Comparison of ENCODE assay signal across 8 cellular contexts in the genomic region with DNA sequence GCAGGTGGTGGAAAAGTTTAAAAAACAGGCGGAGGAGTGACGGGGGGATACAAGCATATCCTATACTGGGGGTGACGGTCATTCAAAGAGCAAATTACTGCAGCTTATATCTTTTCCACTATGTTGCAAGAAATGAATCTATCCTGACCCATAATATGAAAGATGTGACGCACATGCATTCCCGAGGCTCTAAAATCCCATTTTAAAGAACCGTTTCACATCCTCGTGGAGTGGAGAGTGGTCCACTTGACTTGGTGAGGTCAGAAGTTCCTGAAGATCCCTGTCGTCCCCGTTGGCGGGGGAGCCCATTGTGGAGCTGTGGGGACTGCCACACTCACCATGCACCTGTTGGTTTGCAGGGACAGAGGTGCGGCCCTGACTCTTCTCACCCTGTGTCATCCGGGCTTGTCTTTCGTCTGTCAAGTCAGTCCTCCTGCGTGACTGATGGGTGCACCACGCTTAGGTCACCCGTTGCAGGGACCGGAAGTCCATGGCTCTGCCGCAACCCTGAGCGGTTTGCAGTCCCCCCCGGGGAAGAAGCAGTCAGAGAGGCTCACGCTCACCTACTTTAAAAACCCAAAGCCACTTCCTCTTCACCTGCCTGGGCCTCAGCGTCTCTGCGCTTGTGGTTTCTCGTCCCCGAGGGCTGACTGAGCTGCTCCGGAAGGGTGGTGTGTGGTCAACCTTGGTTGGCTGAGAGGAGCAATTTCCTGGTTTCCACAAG. TPM values are rescaled to one million over a fixed set of nuclear protein-coding genes. Genes with fewer than 3 reads are reported as not detected.
A peak's percentile ranks its signal among the peaks of the same experiment; 100 is the strongest.
DNase-seq lines count a peak whose midpoint lies in the region; ATAC-seq and TF ChIP-seq lines count a peak whose summit lies in the region.

No MANE protein-coding gene starts in this region.

- H3K4me1 ChIP-seq in mononuclear cell (ENCODE audit: insufficient read depth, low read length) (peaks cover 91% of the 10 kb centered on the region), mesenchymal stem cell (ENCODE audit: control insufficient read depth, insufficient read depth, low read depth, low read length) (peaks cover 27% of the 10 kb centered on the region)

- no peak overlapping the region for H2BK120ac ChIP-seq in mesenchymal stem cell (ENCODE audit: low read depth, low read length)

- no peak overlapping the region for H4K91ac ChIP-seq in mesenchymal stem cell (ENCODE audit: low read length)

- H3K27me3 ChIP-seq in mononuclear cell (ENCODE audit: insufficient read depth, low read length) (no peaks in the 10 kb centered on the region), mesenchymal stem cell (ENCODE audit: control insufficient read depth in 1 of 2, insufficient read depth in 1 of 2, low read length in 2 of 2) (no peaks in the 10 kb centered on the region)

- ATAC-seq in GM18517 (IDR thresholded peaks at IDR 0.05; ENCODE audit: unreplicated experiment), result peak; percentile 65
- ATAC-seq in HG02885 (IDR thresholded peaks at IDR 0.05; ENCODE audit: poor library complexity, unreplicated experiment), result peak; percentile 62
- ATAC-seq in stimulated activated naive CD8-positive, alpha-beta T cell treated with anti-CD3 and anti-CD28 coated beads, Interleukin-15, Interleukin-2, amounts not matched to agents 100 U/mL and 50 U/mL, for 24 hours, result peak; percentile 50
- no peak for ATAC-seq in SK-N-SH treated with all-trans-retinoic acid at 6 μM for 48 hours

- H3K4ac ChIP-seq in mesenchymal stem cell (ENCODE audit: low read depth in 1 of 2, low read length in 2 of 2), result no peak overlapping the region

- H2AK5ac ChIP-seq in mesenchymal stem cell (ENCODE audit: low read length, severe bottlenecking), result no peak overlapping the region

- H3K4me3 ChIP-seq in mononuclear cell (ENCODE audit: low read length) (peak overlapping the region; percentile 39), mesenchymal stem cell (ENCODE audit: insufficient read depth in 1 of 2, low read depth in 1 of 2, low read length in 2 of 2) (no peak overlapping the region)

- peaks cover 18 to 21% of the 10 kb centered on the region in 2 experiments for H3K36me3 ChIP-seq in mesenchymal stem cell (ENCODE audit: control insufficient read depth in 1 of 2, insufficient read depth in 2 of 2, low read depth in 1 of 2, low read length in 2 of 2)

- no peak overlapping the region for H3K23ac ChIP-seq in mesenchymal stem cell (ENCODE audit: low read length in 2 of 2)

- DNase-seq in RPMI7951 (ENCODE audit: low read depth), result peak; percentile 47
- peak; percentile 91 for DNase-seq in activated effector memory CD4-positive, alpha-beta T cell treated with Interleukin-2 at 50 U/mL for 16 hours
- peak; percentile 92 for DNase-seq in stimulated activated naive CD8-positive, alpha-beta T cell treated with anti-CD3 and anti-CD28 coated beads, Interleukin-15, Interleukin-2, amounts not matched to agents 100 U/mL and 50 U/mL, for 24 hours
- no peak for DNase-seq in mesenchymal stem cell

- H4K8ac ChIP-seq in mesenchymal stem cell (ENCODE audit: low read length), result no peak overlapping the region

- no peak overlapping the region for H3K9ac ChIP-seq in mesenchymal stem cell (ENCODE audit: low read length)

- no peak overlapping the region for H2AFZ ChIP-seq in mesenchymal stem cell (ENCODE audit: low read depth, low read length)

- no peak overlapping the region for H3K4me2 ChIP-seq in mesenchymal stem cell (ENCODE audit: low read length, poor library complexity, severe bottlenecking)

- H3K18ac ChIP-seq in mesenchymal stem cell (ENCODE audit: low read depth in 1 of 2, low read length in 2 of 2), result no peak overlapping the region

- no peak overlapping the region for H3K27ac ChIP-seq in mesenchymal stem cell (ENCODE audit: low read length, poor library complexity, severe bottlenecking)

- WGBS in mesenchymal stem cell, result 95% methylated on average over 24 of the region's 26 CpGs

- H3K79me1 ChIP-seq in mesenchymal stem cell (replicated peaks; ENCODE audit: low read length, poor library complexity, severe bottlenecking), result no peaks in the 10 kb centered on the region

- H3K9me3 ChIP-seq in mononuclear cell (ENCODE audit: low read depth, low read length) (no peaks in the 10 kb centered on the region), mesenchymal stem cell (ENCODE audit: control insufficient read depth, low read length) (no peaks in the 10 kb centered on the region)

- H3K14ac ChIP-seq in mesenchymal stem cell (ENCODE audit: low read length in 2 of 2), result no peak overlapping the region

- H2BK12ac ChIP-seq in mesenchymal stem cell (ENCODE audit: low read length in 2 of 2), result no peak overlapping the region

- H2BK5ac ChIP-seq in mesenchymal stem cell (ENCODE audit: low read depth, low read length, poor library complexity, severe bottlenecking), result no peak overlapping the region

- no peak overlapping the region for H2BK15ac ChIP-seq in mesenchymal stem cell (ENCODE audit: low read depth, poor library complexity, severe bottlenecking)

TF ChIP-seq in SK-N-SH treated with all-trans-retinoic acid at 6 μM for 48 hours, 23 proteins besides CTCF, POLR2A, EP300 and RAD21:
- TF ChIP-seq TOX (CRISPR knock-in tag; IDR thresholded peaks at IDR 0.05; ENCODE audit: borderline replicate concordance), result no peak
- TF ChIP-seq ZFP3 (CRISPR knock-in tag; IDR thresholded peaks at IDR 0.05), result no peak
- TF ChIP-seq ZNF565 (CRISPR knock-in tag; conservative IDR thresholded peaks at IDR 0.05; ENCODE audit: low read depth), result no peak
- TF ChIP-seq RARB (CRISPR knock-in tag; IDR thresholded peaks at IDR 0.05), result no peak
- TF ChIP-seq TCF4 (CRISPR knock-in tag; IDR thresholded peaks at IDR 0.05; ENCODE audit: borderline replicate concordance), result no peak
- no peak for TF ChIP-seq BACH2 (CRISPR knock-in tag; IDR thresholded peaks at IDR 0.05; ENCODE audit: borderline replicate concordance)
- TF ChIP-seq, protein P1, sequence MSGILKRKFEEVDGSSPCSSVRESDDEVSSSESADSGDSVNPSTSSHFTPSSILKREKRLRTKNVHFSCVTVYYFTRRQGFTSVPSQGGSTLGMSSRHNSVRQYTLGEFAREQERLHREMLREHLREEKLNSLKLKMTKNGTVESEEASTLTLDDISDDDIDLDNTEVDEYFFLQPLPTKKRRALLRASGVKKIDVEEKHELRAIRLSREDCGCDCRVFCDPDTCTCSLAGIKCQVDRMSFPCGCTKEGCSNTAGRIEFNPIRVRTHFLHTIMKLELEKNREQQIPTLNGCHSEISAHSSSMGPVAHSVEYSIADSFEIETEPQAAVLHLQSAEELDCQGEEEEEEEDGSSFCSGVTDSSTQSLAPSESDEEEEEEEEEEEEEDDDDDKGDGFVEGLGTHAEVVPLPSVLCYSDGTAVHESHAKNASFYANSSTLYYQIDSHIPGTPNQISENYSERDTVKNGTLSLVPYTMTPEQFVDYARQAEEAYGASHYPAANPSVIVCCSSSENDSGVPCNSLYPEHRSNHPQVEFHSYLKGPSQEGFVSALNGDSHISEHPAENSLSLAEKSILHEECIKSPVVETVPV (CRISPR knock-in tag; IDR thresholded peaks at IDR 0.05), result no peak
TF ChIP-seq in SK-N-SH treated with all-trans-retinoic acid at 6 μM for 48 hours: peak in this region for 0.

RNA-seq across cellular contexts. Expression of a gene that starts 53.0 kb away (rescaled TPM):
- 7.3 and 9.1 TPM in 2 replicates for total RNA-seq in RPMI7951 (2014; rRNA removed; shearing (Covaris generic))
- 17.1 TPM for total RNA-seq in mononuclear cell
- 7.6 TPM for polyA plus RNA-seq in mesenchymal stem cell (2013, experiment 1 of 2)
- 7.5 TPM for polyA plus RNA-seq in mesenchymal stem cell (2013, experiment 2 of 2)

RNA-seq across cellular contexts. Expression of a gene that starts 53.2 kb away (rescaled TPM):
- total RNA-seq in RPMI7951 (2014; rRNA removed; shearing (Covaris generic)), result 44.1 and 50.6 TPM in 2 replicates
- total RNA-seq in mononuclear cell, result 169 TPM
- 36.7 TPM for polyA plus RNA-seq in mesenchymal stem cell (2013, experiment 1 of 2)
- polyA plus RNA-seq in mesenchymal stem cell (2013, experiment 2 of 2), result 38.1 TPM
